1 cellular context compared by ENCODE assay signal in the genomic region with DNA sequence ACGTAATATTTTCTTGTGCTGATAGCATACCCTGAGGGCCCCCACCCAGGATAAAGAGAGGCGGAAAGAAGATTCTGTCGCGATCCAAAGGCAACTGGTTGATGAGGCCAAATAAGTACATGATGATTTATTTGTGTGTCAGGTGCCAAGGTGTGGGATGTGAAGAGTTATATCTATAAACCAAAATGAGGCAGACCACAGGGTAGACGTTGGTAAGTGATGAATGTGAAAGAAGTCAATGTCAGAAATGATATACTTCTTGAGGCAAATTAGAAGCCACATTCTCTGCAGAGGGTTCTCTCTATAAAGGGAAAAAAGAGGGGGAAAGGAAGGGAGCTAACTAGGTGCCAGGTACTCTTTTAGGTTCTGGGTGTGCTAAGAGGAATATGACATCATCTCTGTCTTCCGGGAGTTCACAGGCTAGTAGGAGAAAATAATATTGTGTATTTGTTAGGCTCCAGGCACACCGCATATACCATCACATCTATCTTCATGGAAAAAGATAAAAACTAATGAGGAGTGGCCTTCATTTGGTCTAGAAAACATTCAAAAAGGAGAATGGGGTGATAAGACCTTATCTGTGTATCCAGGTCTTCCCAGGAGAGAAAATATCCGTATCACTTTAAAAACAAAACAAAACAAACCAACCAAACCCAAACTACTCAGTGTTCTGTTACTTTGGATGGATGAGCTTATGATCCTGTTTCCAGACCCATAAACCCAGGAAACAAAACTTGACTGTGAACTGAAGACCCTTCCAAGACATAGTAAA.
TF ChIP-seq lines count a peak whose summit lies in the region.

No MANE protein-coding gene starts in this region.

TF ChIP-seq in A549, 52 proteins besides CTCF, POLR2A, EP300 and RAD21:
- TF ChIP-seq CHD4 (IDR thresholded peaks at IDR 0.05; ENCODE audit: borderline replicate concordance) = no peak
- TF ChIP-seq HOXA7 (CRISPR knock-in tag; IDR thresholded peaks at IDR 0.05) = no peak
- no peak for TF ChIP-seq EHMT2 (IDR thresholded peaks at IDR 0.05; ENCODE audit: low read depth)
